Comparison of ENCODE assay signal across 8 cellular contexts in genomic region chr2:86249176-86249842, GRCh38. TPM values are rescaled to one million over a fixed set of nuclear protein-coding genes. Genes with fewer than 3 reads are reported as not detected.
A peak's percentile ranks its signal among the peaks of the same experiment; 100 is the strongest.
DNase-seq lines count a peak whose midpoint lies in the region; ATAC-seq and TF ChIP-seq lines count a peak whose summit lies in the region.

No MANE protein-coding gene starts in this region.

- H3K4me3 ChIP-seq in thoracic aorta: no peak overlapping the region

- TF ChIP-seq CTCF in thoracic aorta (IDR thresholded peaks at IDR 0.05): no peak

- H3K27me3 ChIP-seq in thoracic aorta (replicated peaks; ENCODE audit: insufficient read depth): no peaks in the 10 kb centered on the region

- H3K4me1 ChIP-seq in thoracic aorta (ENCODE audit: control insufficient read depth in 1 of 2, low read depth in 2 of 2): peaks cover 5 to 41% of the 10 kb centered on the region in 2 donors

- H3K4me3 Mint-ChIP-seq in effector memory CD8-positive, alpha-beta T cell: no peak overlapping the region

- H3K27ac ChIP-seq in thoracic aorta: peak overlapping the region; percentile 75 to 85

- peak; percentile 31 for ATAC-seq in GM21717 (IDR thresholded peaks at IDR 0.05; ENCODE audit: unreplicated experiment)
- ATAC-seq in effector memory CD8-positive, alpha-beta T cell (replicated peaks): no peak
- ATAC-seq in thoracic aorta (ENCODE audit: insufficient number of reproducible peaks, low FRiP score, low read depth): peak; percentile 94
- no peak for ATAC-seq in HG02840 (IDR thresholded peaks at IDR 0.05; ENCODE audit: low FRiP score, unreplicated experiment)

- H3K27me3 Mint-ChIP-seq in effector memory CD8-positive, alpha-beta T cell: peaks cover 32 to 51% of the 10 kb centered on the region in 2 donors

- no peaks in the 10 kb centered on the region for H3K36me3 ChIP-seq in thoracic aorta

- H3K9me3 Mint-ChIP-seq in effector memory CD8-positive, alpha-beta T cell: no peaks in the 10 kb centered on the region

- H3K36me3 Mint-ChIP-seq in effector memory CD8-positive, alpha-beta T cell (ENCODE audit: insufficient read depth): no peaks in the 10 kb centered on the region

- H3K27ac Mint-ChIP-seq in effector memory CD8-positive, alpha-beta T cell: peak overlapping the region; percentile 77

- no peaks in the 10 kb centered on the region for H3K4me1 Mint-ChIP-seq in effector memory CD8-positive, alpha-beta T cell (ENCODE audit: low read depth in 2 of 2)

- H3K9me3 ChIP-seq in thoracic aorta: no peaks in the 10 kb centered on the region

- DNase-seq in COR-L47 (lab: John Stamatoyannopoulos, UW): peak; percentile 80
- DNase-seq in NCI-H2171 (lab: John Stamatoyannopoulos, UW): peak; percentile 31
- DNase-seq in effector memory CD8-positive, alpha-beta T cell: no peak
- peak; percentile 43 for DNase-seq in thoracic aorta (ENCODE audit: low spot score)
- no peak for DNase-seq in pons (ENCODE audit: low spot score)
- DNase-seq in activated CD4-positive, alpha-beta T cell treated with anti-CD3 and anti-CD28 coated beads for 1 hour: no peak

RNA-seq across cellular contexts. Expression of gene MRPL35, which starts 50.1 kb away (rescaled TPM):
- 10 to 100 TPM; 10.4 to 17.1 TPM for total RNA-seq in thoracic aorta

RNA-seq across cellular contexts. Expression of gene IMMT, which starts 54.0 kb away (rescaled TPM):
- 10 to 100 TPM; 33.3 to 54.7 TPM for total RNA-seq in thoracic aorta

Comparison
In these comparisons a context has a peak if more than half of its experiments do, and no peak if none do; other contexts are left out.
1. DNase-seq: peak in COR-L47 (single experiment), NCI-H2171 (single experiment) and thoracic aorta (single experiment); none in effector memory CD8-positive, alpha-beta T cell (0 of 3), pons (single experiment) and activated CD4-positive, alpha-beta T cell treated with anti-CD3 and anti-CD28 coated beads for 1 hour (single experiment).
2. ATAC-seq: peak in GM21717 (single experiment) and thoracic aorta (single experiment); none in effector memory CD8-positive, alpha-beta T cell (single experiment) and HG02840 (single experiment).